In the genomic region with DNA sequence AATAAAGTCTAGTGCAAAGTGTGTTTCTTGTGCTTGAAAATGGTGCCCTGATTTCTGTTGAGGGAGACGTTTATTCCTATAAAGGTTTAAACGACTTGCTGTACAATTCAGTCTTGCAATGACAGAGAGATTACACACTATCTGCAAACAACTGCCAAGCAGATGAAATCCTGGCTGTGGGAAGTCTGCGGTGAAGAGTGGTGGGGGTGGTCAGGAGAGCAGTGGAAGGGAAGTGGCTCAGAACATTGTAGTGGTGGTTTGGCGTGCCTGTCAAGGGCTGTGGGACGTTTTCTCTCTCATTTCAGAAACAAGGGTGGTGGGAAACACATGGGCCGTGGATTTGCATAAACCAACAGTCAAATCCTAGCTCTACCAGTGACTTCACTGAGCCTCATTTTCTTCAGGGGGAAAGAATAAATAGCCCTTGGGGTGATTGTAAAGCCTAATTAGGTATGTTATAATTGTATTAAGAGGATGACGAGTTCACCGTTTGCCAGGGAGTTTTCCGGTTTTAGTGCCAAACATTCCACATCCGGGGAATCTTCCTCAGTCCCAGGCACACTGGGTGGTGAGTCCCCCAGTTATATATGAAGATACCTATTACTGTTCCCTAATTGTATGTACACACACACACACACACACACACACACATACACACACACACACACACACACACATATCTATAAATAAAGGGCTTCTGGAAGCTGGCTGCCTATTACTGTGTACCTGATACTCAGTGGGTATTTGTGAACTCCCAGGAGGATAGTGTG, we compare ENCODE assay signal across 8 cellular contexts.
A peak's percentile ranks its signal among the peaks of the same experiment; 100 is the strongest.
DNase-seq lines count a peak whose midpoint lies in the region; ATAC-seq and TF ChIP-seq lines count a peak whose summit lies in the region.

No MANE protein-coding gene starts in this region.

- peak; percentile 56 for TF ChIP-seq POLR2A in GM19193 (IDR thresholded peaks at IDR 0.05; ENCODE audit: extremely low read depth, insufficient read depth, insufficient read length)

- H3K9me3 ChIP-seq in CD4-positive, CD25-positive, alpha-beta regulatory T cell (ENCODE audit: control insufficient read depth in 2 of 2, low read length in 2 of 2), result no peaks in the 10 kb centered on the region

- peak overlapping the region; percentile 58 to 92 (median 86) for H3K4me3 Mint-ChIP-seq in CD4-positive, CD25-positive, alpha-beta regulatory T cell
- H3K4me3 Mint-ChIP-seq in activated naive CD4-positive, alpha-beta T cell treated with anti-CD3 and anti-CD28 coated beads, Interleukin-2, amount 50 U/mL, for 24 hours, result peak overlapping the region; percentile 88

- no peaks in the 10 kb centered on the region for H3K36me3 ChIP-seq in CD4-positive, CD25-positive, alpha-beta regulatory T cell (ENCODE audit: control insufficient read depth, insufficient read depth, low read length)

- ATAC-seq in CD4-positive, CD25-positive, alpha-beta regulatory T cell (ENCODE audit: low read depth in 2 of 2), result no peak
- peak; percentile 52 for ATAC-seq in HG03196 (IDR thresholded peaks at IDR 0.05; ENCODE audit: unreplicated experiment)

- no peaks in the 10 kb centered on the region for H3K27me3 ChIP-seq in CD4-positive, CD25-positive, alpha-beta regulatory T cell (ENCODE audit: control insufficient read depth, insufficient read depth, low read length)

- H3K4me1 ChIP-seq in CD4-positive, CD25-positive, alpha-beta regulatory T cell (ENCODE audit: control insufficient read depth, insufficient read depth, low read length, poor library complexity, severe bottlenecking), result peaks cover 93% of the 10 kb centered on the region

- H3K9me3 Mint-ChIP-seq in CD4-positive, CD25-positive, alpha-beta regulatory T cell, result no peaks in the 10 kb centered on the region
- no peaks in the 10 kb centered on the region for H3K9me3 Mint-ChIP-seq in activated naive CD4-positive, alpha-beta T cell treated with anti-CD3 and anti-CD28 coated beads, Interleukin-2, amount 50 U/mL, for 24 hours

- H3K27ac Mint-ChIP-seq in CD4-positive, CD25-positive, alpha-beta regulatory T cell, result peak overlapping the region; percentile 94 to 100 (median 97)
- H3K27ac Mint-ChIP-seq in activated naive CD4-positive, alpha-beta T cell treated with anti-CD3 and anti-CD28 coated beads, Interleukin-2, amount 50 U/mL, for 24 hours, result peak overlapping the region; percentile 95

- peak; percentile 46 to 80 (median 47) for DNase-seq in CD4-positive, CD25-positive, alpha-beta regulatory T cell
- DNase-seq in RPMI8226 (peak; percentile 26), hepatic stellate cell (ENCODE audit: low spot score) (peak; percentile 85), superior temporal gyrus (ENCODE audit: extremely low spot score) (no peak)
- peak; percentile 22 to 52 for DNase-seq in stimulated activated CD4-positive, alpha-beta T cell treated with anti-CD3 and anti-CD28 coated beads, Interleukin-4, amount 100 ng/mL, for 4 hours

- peaks cover 11% of the 10 kb centered on the region for H3K36me3 Mint-ChIP-seq in CD4-positive, CD25-positive, alpha-beta regulatory T cell
- peaks cover 3% of the 10 kb centered on the region for H3K36me3 Mint-ChIP-seq in activated naive CD4-positive, alpha-beta T cell treated with anti-CD3 and anti-CD28 coated beads, Interleukin-2, amount 50 U/mL, for 24 hours

- peaks cover 42 to 96% (median 74%) of the 10 kb centered on the region in 4 donors for H3K4me1 Mint-ChIP-seq in CD4-positive, CD25-positive, alpha-beta regulatory T cell
- H3K4me1 Mint-ChIP-seq in activated naive CD4-positive, alpha-beta T cell treated with anti-CD3 and anti-CD28 coated beads, Interleukin-2, amount 50 U/mL, for 24 hours, result peaks cover 96% of the 10 kb centered on the region

- H3K27ac ChIP-seq in CD4-positive, CD25-positive, alpha-beta regulatory T cell (ENCODE audit: insufficient read depth, low read length, poor library complexity, severe bottlenecking), result peak overlapping the region; percentile 96

- H3K27me3 Mint-ChIP-seq in CD4-positive, CD25-positive, alpha-beta regulatory T cell, result no peaks in the 10 kb centered on the region
- H3K27me3 Mint-ChIP-seq in activated naive CD4-positive, alpha-beta T cell treated with anti-CD3 and anti-CD28 coated beads, Interleukin-2, amount 50 U/mL, for 24 hours, result no peaks in the 10 kb centered on the region

- H3K4me3 ChIP-seq in CD4-positive, CD25-positive, alpha-beta regulatory T cell (ENCODE audit: low read depth, low read length), result peak overlapping the region; percentile 93
